ENCODE assay signal across 8 cellular contexts in genomic region chr17:5249615-5250014, GRCh38. TPM values are rescaled to one million over a fixed set of nuclear protein-coding genes. Genes with fewer than 3 reads are reported as not detected.
DNase-seq lines count a peak whose midpoint lies in the region; ATAC-seq, FAIRE-seq and TF ChIP-seq lines count a peak whose summit lies in the region.

No MANE protein-coding gene starts in this region.

- DNase-seq in DMS53 treated with DMSO at 0.1 percent for 48 hours (lab: John Stamatoyannopoulos, UW; ENCODE audit: unreplicated experiment) (peak; percentile 29), Karpas-422 (peak; percentile 87), RPMI8226 (peak; percentile 68), foreskin melanocyte (peak; percentile 83), pancreas (peak in 4 of 6 donors; percentile 27 to 70 (median 34)), uterus (peak; percentile 24 to 51), cerebellar nuclear complex (lab: John Stamatoyannopoulos, UW) (no peak)
- DNase-seq in activated T-helper 9 cell treated with anti-CD3 and anti-CD28 coated beads, Interleukin-2, amount 50 U/mL, for 16 hours (ENCODE audit: low read depth), result peak; percentile 25

- no peak overlapping the region for H3K9ac ChIP-seq in Karpas-422 (ENCODE audit: low read length)

- ATAC-seq in pancreas, result peak; percentile 60 to 93 (median 89)

- H3K27me3 ChIP-seq in Karpas-422 (ENCODE audit: low read length) (no peaks in the 10 kb centered on the region), pancreas (no peaks in the 10 kb centered on the region), uterus (no peaks in the 10 kb centered on the region)

- WGBS in pancreas, 2 donors, result 0 to 1% methylated on average over 4 of the region's 4 CpGs

- intact Hi-C loops in pancreas (cut with DNase I), result no loop called here
- intact Hi-C loops in uterus (cut with DNase I; ENCODE audit: low total_unique reads), result no loop called here

- TF ChIP-seq CTCF in pancreas (IDR thresholded peaks at IDR 0.05), result peak in 3 of 4 donors; percentile 26 to 44 (median 41)
- peak; percentile 45 to 66 (median 59) for TF ChIP-seq CTCF in uterus (IDR thresholded peaks at IDR 0.05)

- no peaks in the 10 kb centered on the region for H3K9me2 ChIP-seq in Karpas-422 (replicated peaks; ENCODE audit: insufficient read depth, low read length)

- no peak for TF ChIP-seq POLR2A in uterus (IDR thresholded peaks at IDR 0.05)

- peaks cover under 1% of the 10 kb centered on the region for H3K4me1 ChIP-seq in Karpas-422 (ENCODE audit: low read length)
- no peaks in the 10 kb centered on the region for H3K4me1 ChIP-seq in pancreas
- H3K4me1 ChIP-seq in uterus, result no peaks in the 10 kb centered on the region

- FAIRE-seq in pancreas (lab: Jason Lieb, UNC), result peak; percentile 54

- H2AFZ ChIP-seq in Karpas-422 (ENCODE audit: low read length), result no peak overlapping the region

- H3K4me3 ChIP-seq in Karpas-422 (ENCODE audit: low read length), result no peak overlapping the region
- H3K4me3 ChIP-seq in pancreas, result no peak overlapping the region
- no peak overlapping the region for H3K4me3 ChIP-seq in uterus

- H3K79me2 ChIP-seq in Karpas-422 (ENCODE audit: low read length), result no peaks in the 10 kb centered on the region

- H3K27ac ChIP-seq in Karpas-422 (ENCODE audit: low read length), result no peak overlapping the region
- H3K27ac ChIP-seq in pancreas, result no peak overlapping the region
- H3K27ac ChIP-seq in uterus, result no peak overlapping the region

- no peaks in the 10 kb centered on the region for H4K20me1 ChIP-seq in Karpas-422 (ENCODE audit: insufficient read depth, low read depth, low read length)

- H3K9me3 ChIP-seq in Karpas-422 (ENCODE audit: low read length) (no peaks in the 10 kb centered on the region), pancreas (no peaks in the 10 kb centered on the region), uterus (no peaks in the 10 kb centered on the region)

- no peak overlapping the region for H3K4me2 ChIP-seq in Karpas-422 (ENCODE audit: low read depth, low read length, poor library complexity, severe bottlenecking)

- no peaks in the 10 kb centered on the region for H3K36me3 ChIP-seq in Karpas-422 (ENCODE audit: insufficient read depth, low read length)
- H3K36me3 ChIP-seq in pancreas, result no peaks in the 10 kb centered on the region
- H3K36me3 ChIP-seq in uterus, result no peaks in the 10 kb centered on the region

RNA-seq across cellular contexts. Expression of gene SCIMP, which starts 15.0 kb away (rescaled TPM):
- total RNA-seq in Karpas-422 (2014; rRNA removed; shearing (Covaris generic); ENCODE audit: low replicate concordance), result 0.67 TPM in 1 of 2 replicates, not detected in the other
- 1 to 10 TPM in 3 of 6 donors, under 1 TPM in 3; 0.09 to 4.4 (median 1.1) TPM for total RNA-seq in pancreas
- under 1 TPM; 0.07 to 0.34 TPM for polyA plus RNA-seq in pancreas
- under 1 TPM in 2 of 4 donors, not detected in 2; 0.62 to 0.91 TPM for total RNA-seq in uterus

RNA-seq across cellular contexts. Expression of gene RABEP1, which starts 32.5 kb away (rescaled TPM):
- 16.2 and 20.3 TPM in 2 replicates for total RNA-seq in Karpas-422 (2014; rRNA removed; shearing (Covaris generic); ENCODE audit: low replicate concordance)
- total RNA-seq in pancreas, result 10 to 100 TPM; 13.8 to 22.6 (median 17.1) TPM
- polyA plus RNA-seq in pancreas, result 10 to 100 TPM; 10.4 to 12.5 TPM
- 10 to 100 TPM; 14.9 to 59.7 (median 38.8) TPM for total RNA-seq in uterus

RNA-seq across cellular contexts. Expression of gene ZNF594, which starts 57.9 kb away (rescaled TPM):
- 14.5 and 23.0 TPM in 2 replicates for total RNA-seq in Karpas-422 (2014; rRNA removed; shearing (Covaris generic); ENCODE audit: low replicate concordance)
- 1 to 10 TPM; 2.5 to 6.9 (median 3.1) TPM for total RNA-seq in pancreas
- 1 to 10 TPM; 2.0 to 2.9 TPM for polyA plus RNA-seq in pancreas
- 10 to 100 TPM in 3 of 4 donors, 1 to 10 TPM in 1; 7.9 to 43.3 (median 14.3) TPM for total RNA-seq in uterus

Comparison
In these comparisons a context has a peak if more than half of its experiments do, and no peak if none do; other contexts are left out.
1. DNase-seq: peak in DMS53 treated with DMSO at 0.1 percent for 48 hours (single experiment), Karpas-422 (single experiment), RPMI8226 (single experiment), activated T-helper 9 cell treated with anti-CD3 and anti-CD28 coated beads, Interleukin-2, amount 50 U/mL, for 16 hours (single experiment), foreskin melanocyte (single experiment), pancreas (4 of 6) and uterus (2 of 2); none in cerebellar nuclear complex (0 of 2).